In genomic region chr2:19902272-19902730, GRCh38 we compare ENCODE assay signal across 8 cellular contexts. TPM values are rescaled to one million over a fixed set of nuclear protein-coding genes. Genes with fewer than 3 reads are reported as not detected.
DNase-seq lines count a peak whose midpoint lies in the region; ATAC-seq, FAIRE-seq and TF ChIP-seq lines count a peak whose summit lies in the region.

No MANE protein-coding gene starts in this region.

- H3K27ac ChIP-seq in OCI-LY3 (ENCODE audit: low read length) (peak overlapping the region; percentile 80), muscle layer of duodenum (ENCODE audit: low read length) (peak overlapping the region; percentile 99)

- H3K4me3 ChIP-seq in GM12864 (ENCODE audit: low read depth, low read length) (peak overlapping the region; percentile 90), OCI-LY3 (ENCODE audit: low read length) (peak overlapping the region; percentile 85), muscle layer of duodenum (ENCODE audit: low read depth in 1 of 2, low read length in 2 of 2) (peak overlapping the region; percentile 80 to 95)

- peaks cover 39% of the 10 kb centered on the region for H3K4me1 ChIP-seq in OCI-LY3 (ENCODE audit: low read length)
- H3K4me1 ChIP-seq in muscle layer of duodenum (ENCODE audit: control insufficient read depth in 1 of 2, insufficient read depth in 2 of 2, low read length in 2 of 2): peaks cover 16 to 31% of the 10 kb centered on the region in 2 donors

- peaks cover 40% of the 10 kb centered on the region for H3K79me2 ChIP-seq in OCI-LY3 (ENCODE audit: low read length)

- peaks cover 2% of the 10 kb centered on the region for H3K36me3 ChIP-seq in OCI-LY3 (replicated peaks; ENCODE audit: low read depth, low read length)
- peaks cover 0 to 5% of the 10 kb centered on the region in 2 donors for H3K36me3 ChIP-seq in muscle layer of duodenum (ENCODE audit: control insufficient read depth in 1 of 2, insufficient read depth in 2 of 2, low read length in 2 of 2)

- no peak for ATAC-seq in HG02981 (IDR thresholded peaks at IDR 0.05; ENCODE audit: unreplicated experiment)

- peak overlapping the region; percentile 81 for H3K9ac ChIP-seq in OCI-LY3 (ENCODE audit: low read length)

- no peak for TF ChIP-seq POLR2A in GM12891 (IDR thresholded peaks at IDR 0.05; ENCODE audit: low read depth, low read length)

- TF ChIP-seq CTCF in GM12864 (IDR thresholded peaks at IDR 0.05; ENCODE audit: low read depth, low read length, missing control alignments) (no peak), OCI-LY3 (IDR thresholded peaks at IDR 0.05; ENCODE audit: low read depth, low read length) (no peak)

- no peaks in the 10 kb centered on the region for H3K9me3 ChIP-seq in OCI-LY3 (ENCODE audit: insufficient read depth, low read length)
- no peaks in the 10 kb centered on the region for H3K9me3 ChIP-seq in muscle layer of duodenum (ENCODE audit: control insufficient read depth in 1 of 2, low read length in 2 of 2)

- DNase-seq in GM12864 (ENCODE audit: low read depth) (no peak), dermis blood vessel endothelial cell (peak; percentile 50), NCI-H187 (lab: John Stamatoyannopoulos, UW) (no peak), GM12891 (ENCODE audit: insufficient read length, low spot score) (no peak), frontal cortex (ENCODE audit: low spot score in 2 of 2) (no peak)

- H4K20me1 ChIP-seq in OCI-LY3 (ENCODE audit: insufficient read depth, low read length): peaks cover 26% of the 10 kb centered on the region

- H2AFZ ChIP-seq in OCI-LY3 (ENCODE audit: low read depth, low read length): peak overlapping the region; percentile 84

- H3K27me3 ChIP-seq in OCI-LY3 (ENCODE audit: low read depth, low read length) (no peaks in the 10 kb centered on the region), muscle layer of duodenum (ENCODE audit: low read depth, low read length) (no peaks in the 10 kb centered on the region)

- FAIRE-seq in GM12891 (lab: Jason Lieb, UNC): no peak
- no peak for FAIRE-seq in frontal cortex (lab: Jason Lieb, UNC)

- H3K4me2 ChIP-seq in OCI-LY3 (ENCODE audit: low read length): peak overlapping the region; percentile 89

TF ChIP-seq in GM12891, 5 proteins besides CTCF, POLR2A, EP300 and RAD21:
- no peak for TF ChIP-seq POU2F2 (IDR thresholded peaks at IDR 0.05; ENCODE audit: low read depth, low read length)
- TF ChIP-seq POLR2AphosphoS5 (IDR thresholded peaks at IDR 0.05; ENCODE audit: low read depth, low read length): no peak
- no peak for TF ChIP-seq PAX5 (IDR thresholded peaks at IDR 0.05; ENCODE audit: insufficient read depth, low read length, severe bottlenecking)
- no peak for TF ChIP-seq SPI1 (IDR thresholded peaks at IDR 0.05; ENCODE audit: low read depth, low read length)

RNA-seq across cellular contexts. Expression of gene TTC32, which starts 0.5 kb away (rescaled TPM):
- total RNA-seq in dermis blood vessel endothelial cell (8.1 and 9.4 TPM in 2 replicates), frontal cortex (10.6 TPM)
- polyA plus RNA-seq in GM12891 (2012; ENCODE audit: low read depth, missing spikeins): 13.6 TPM
